ENCODE assay signal across 24 cellular contexts in the genomic region with DNA sequence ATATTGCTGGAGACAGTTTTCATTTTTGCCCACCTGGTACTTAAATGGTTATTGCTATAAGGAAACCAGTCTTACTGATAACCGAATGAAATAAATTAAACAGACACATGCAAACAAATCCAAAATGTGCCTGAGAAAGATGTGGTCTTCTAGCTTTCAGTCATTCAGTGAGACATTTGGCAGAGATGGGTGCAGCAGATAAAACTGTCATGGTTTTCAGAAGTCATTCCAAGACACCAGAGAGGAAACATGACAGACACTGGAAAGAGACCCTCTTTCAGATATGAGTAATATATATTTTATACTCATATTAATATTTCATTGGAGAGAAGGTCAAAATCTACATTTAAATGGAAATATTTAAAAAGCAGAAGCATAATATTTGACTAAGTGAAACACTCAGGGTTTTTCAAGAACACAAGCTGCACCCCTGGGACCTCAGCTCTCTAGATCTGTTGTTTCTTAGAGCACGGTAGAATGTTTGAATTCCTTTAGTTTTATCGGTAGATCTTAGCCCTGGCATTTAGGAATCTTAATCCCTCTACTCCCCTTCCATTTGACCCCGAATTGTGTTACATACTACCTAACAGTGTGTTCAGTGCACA.
A peak's percentile ranks its signal among the peaks of the same experiment; 100 is the strongest.
DNase-seq lines count a peak whose midpoint lies in the region; ATAC-seq lines count a peak whose summit lies in the region.
"Had no signal": no experiment of that assay in that cellular context is flagged by ENCODE, and none has a peak within 500 bp of the region (broad histone marks: within the 10 kb centered on the region; RNA-seq: fewer than 3 reads in every experiment).

No MANE protein-coding gene starts in this region.

- no peak overlapping the region for H3K27ac Mint-ChIP-seq in activated CD8-positive, alpha-beta T cell treated with anti-CD3 and anti-CD28 coated beads, Interleukin-2, amount 10 ng/mL, durations not matched to agents 7 days and 5 days
- H3K27ac Mint-ChIP-seq: activated naive CD8-positive, alpha-beta T cell treated with anti-CD3 and anti-CD28 coated beads, Interleukin-2, amount 10 ng/mL, durations not matched to agents 7 days and 5 days; nephron progenitor cell had no signal

- peaks cover 100% of the 10 kb centered on the region for H4K20me1 ChIP-seq in BLaER1

- H3K9ac ChIP-seq in BLaER1: no peak overlapping the region
- H3K9ac ChIP-seq: SK-N-SH had no signal

- H3K4me1 Mint-ChIP-seq in activated CD8-positive, alpha-beta T cell treated with anti-CD3 and anti-CD28 coated beads, Interleukin-2, amount 10 ng/mL, durations not matched to agents 7 days and 5 days (ENCODE audit: low read depth): no peaks in the 10 kb centered on the region
- H3K4me1 Mint-ChIP-seq: activated naive CD8-positive, alpha-beta T cell treated with anti-CD3 and anti-CD28 coated beads, Interleukin-2, amount 10 ng/mL, durations not matched to agents 7 days and 5 days had no signal

- peaks cover 10% of the 10 kb centered on the region; the same call in 1 of the 2 replicates for H3K36me3 ChIP-seq in BLaER1
- H3K36me3 ChIP-seq: prostate gland, vagina had no signal

- H3K4me3 Mint-ChIP-seq in activated CD8-positive, alpha-beta T cell treated with anti-CD3 and anti-CD28 coated beads, Interleukin-2, amount 10 ng/mL, durations not matched to agents 7 days and 5 days: no peak overlapping the region
- H3K4me3 Mint-ChIP-seq: activated naive CD8-positive, alpha-beta T cell treated with anti-CD3 and anti-CD28 coated beads, Interleukin-2, amount 10 ng/mL, durations not matched to agents 7 days and 5 days; nephron progenitor cell had no signal

- H3K27ac ChIP-seq in BLaER1: no peak overlapping the region
- H3K27ac ChIP-seq: body of pancreas, prostate gland, vagina had no signal

- ATAC-seq in GM18868 (IDR thresholded peaks at IDR 0.05; ENCODE audit: unreplicated experiment): peak; percentile 55
- ATAC-seq in HG02678 (IDR thresholded peaks at IDR 0.05; ENCODE audit: unreplicated experiment): peak; percentile 38
- peak; percentile 36 for ATAC-seq in HG03565 (IDR thresholded peaks at IDR 0.05; ENCODE audit: unreplicated experiment)
- no peak for ATAC-seq in GM21360 (IDR thresholded peaks at IDR 0.05; ENCODE audit: unreplicated experiment)
- ATAC-seq in activated CD8-positive, alpha-beta T cell treated with anti-CD3 and anti-CD28 coated beads, Interleukin-2, amount 10 ng/mL, durations not matched to agents 7 days and 5 days: no peak
- no peak for ATAC-seq in HG03521 (IDR thresholded peaks at IDR 0.05; ENCODE audit: unreplicated experiment)
- ATAC-seq: activated CD4-positive, CD25-positive, alpha-beta regulatory T cell treated with anti-CD3 and anti-CD28 coated beads, Interleukin-2, amount 50 U/mL, for 24 hours; body of pancreas had no signal

- H3K9me3 Mint-ChIP-seq in activated CD8-positive, alpha-beta T cell treated with anti-CD3 and anti-CD28 coated beads, Interleukin-2, amount 10 ng/mL, durations not matched to agents 7 days and 5 days (ENCODE audit: insufficient read depth): no peaks in the 10 kb centered on the region
- H3K9me3 Mint-ChIP-seq: activated naive CD8-positive, alpha-beta T cell treated with anti-CD3 and anti-CD28 coated beads, Interleukin-2, amount 10 ng/mL, durations not matched to agents 7 days and 5 days; nephron progenitor cell had no signal

- CTCF ChIA-PET in activated CD8-positive, alpha-beta T cell treated with anti-CD3 and anti-CD28 coated beads, Interleukin-2, amount 10 ng/mL, durations not matched to agents 7 days and 5 days (lab: Charles Lee): no interaction called here

- no peak overlapping the region for H3K4me3 ChIP-seq in BLaER1
- H3K4me3 ChIP-seq: body of pancreas, prostate gland, smooth muscle cell, vagina had no signal

- no peak for DNase-seq in activated CD8-positive, alpha-beta T cell treated with anti-CD3 and anti-CD28 coated beads, Interleukin-2, amount 10 ng/mL, durations not matched to agents 7 days and 5 days
- DNase-seq in NCI-H524 (lab: John Stamatoyannopoulos, UW): no peak
- DNase-seq: activated naive CD8-positive, alpha-beta T cell treated with anti-CD3 and anti-CD28 coated beads, Interleukin-2, amount 10 ng/mL, durations not matched to agents 7 days and 5 days; body of pancreas; C1 segment of cervical spinal cord; GDM1; glutamatergic neuron; midbrain; NCI-H1694 treated with DMSO at 0.1 percent for 48 hours; NCI-H2227 treated with DMSO at 0.1 percent for 48 hours; nephron progenitor cell; NK-92 treated with Interleukin-12 subunit alpha and Interleukin-12 subunit beta, amount 100 ng/mL, for 24 hours; SK-N-SH; stimulated activated CD4-positive, alpha-beta T cell treated with anti-CD3 and anti-CD28 coated beads, Interleukin-4, amount 100 ng/mL, for 4 hours had no signal

- H3K27me3 Mint-ChIP-seq in activated CD8-positive, alpha-beta T cell treated with anti-CD3 and anti-CD28 coated beads, Interleukin-2, amount 10 ng/mL, durations not matched to agents 7 days and 5 days (ENCODE audit: low read depth): peaks cover 16% of the 10 kb centered on the region

- POLR2A ChIA-PET in activated CD8-positive, alpha-beta T cell treated with anti-CD3 and anti-CD28 coated beads, Interleukin-2, amount 10 ng/mL, durations not matched to agents 7 days and 5 days (lab: Charles Lee): no interaction called here

- H3K4me2 ChIP-seq in BLaER1: peak overlapping the region; percentile 53
- H3K4me2 ChIP-seq: SK-N-SH, smooth muscle cell had no signal

- no peaks in the 10 kb centered on the region for H3K27me3 ChIP-seq in BLaER1
- H3K27me3 ChIP-seq: body of pancreas, vagina had no signal

- H3K36me3 Mint-ChIP-seq in activated CD8-positive, alpha-beta T cell treated with anti-CD3 and anti-CD28 coated beads, Interleukin-2, amount 10 ng/mL, durations not matched to agents 7 days and 5 days (ENCODE audit: low read depth): no peaks in the 10 kb centered on the region
- H3K36me3 Mint-ChIP-seq: activated naive CD8-positive, alpha-beta T cell treated with anti-CD3 and anti-CD28 coated beads, Interleukin-2, amount 10 ng/mL, durations not matched to agents 7 days and 5 days had no signal

- no peaks in the 10 kb centered on the region for H3K9me3 ChIP-seq in BLaER1
- H3K9me3 ChIP-seq: body of pancreas, prostate gland, SK-N-SH, vagina had no signal

- peaks cover 70% of the 10 kb centered on the region for H3K4me1 ChIP-seq in BLaER1
- H3K4me1 ChIP-seq: body of pancreas had no signal

Comparison
In these comparisons a context has a peak if more than half of its experiments do, and no peak if none do; other contexts are left out.
1. ATAC-seq: peak in GM18868 (single experiment), HG02678 (single experiment) and HG03565 (single experiment); none in GM21360 (single experiment), activated CD8-positive, alpha-beta T cell treated with anti-CD3 and anti-CD28 coated beads, Interleukin-2, amount 10 ng/mL, durations not matched to agents 7 days and 5 days (single experiment) and HG03521 (single experiment).